Comparison of ENCODE assay signal across 17 cellular contexts in the genomic region with DNA sequence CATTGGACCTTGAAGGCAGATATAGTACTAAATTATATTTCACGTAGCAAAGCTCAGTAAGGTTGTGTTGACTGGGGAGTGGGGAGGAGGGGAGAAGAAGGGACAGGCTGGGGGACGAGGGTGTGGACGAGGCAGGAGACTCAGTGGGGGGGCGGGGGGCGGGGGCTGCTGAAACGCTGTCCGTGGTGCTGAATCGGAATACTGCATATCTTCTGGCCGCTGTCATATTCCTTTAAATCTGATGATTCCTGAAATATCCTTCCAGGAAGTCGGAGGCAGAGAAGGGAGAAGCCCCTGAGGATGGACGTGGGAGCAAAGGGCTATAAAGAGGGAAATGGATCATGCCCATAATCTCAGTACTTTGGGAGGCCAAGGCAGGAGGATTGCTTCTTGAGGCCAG. TPM values are rescaled to one million over a fixed set of nuclear protein-coding genes. Genes with fewer than 3 reads are reported as not detected.
DNase-seq lines count a peak whose midpoint lies in the region; ATAC-seq and TF ChIP-seq lines count a peak whose summit lies in the region.
"Had no signal": no experiment of that assay in that cellular context is flagged by ENCODE, and none has a peak within 500 bp of the region (broad histone marks: within the 10 kb centered on the region; RNA-seq: fewer than 3 reads in every experiment).

No MANE protein-coding gene starts in this region.

- H3T11ph ChIP-seq in H9 (ENCODE audit: low read length) = no peak overlapping the region

- H3K56ac ChIP-seq in H9 (ENCODE audit: insufficient read length, low read depth, low read length) = no peak overlapping the region

- H3K18ac ChIP-seq in H9 (ENCODE audit: insufficient read length, low read depth, low read length) = no peak overlapping the region

- peaks cover 0 to 74% of the 10 kb centered on the region in 2 experiments; a peak in 4 of 5 replicates for H3K9me3 Mint-ChIP-seq in H9

- no peak overlapping the region for H3K23ac ChIP-seq in H9 (ENCODE audit: insufficient read length, low read depth, low read length)

- H3K27ac ChIP-seq in H9 (ENCODE audit: insufficient read length, low read depth, low read length) = no peak overlapping the region
- H3K27ac ChIP-seq: BLaER1 had no signal

- H2BK120ac ChIP-seq in H9 (ENCODE audit: low read depth, low read length, poor library complexity, severe bottlenecking) = no peak overlapping the region

- H3K4me3 Mint-ChIP-seq in H9 = no peak overlapping the region
- H3K4me3 Mint-ChIP-seq: CD8-positive, alpha-beta memory T cell; HFFc6 had no signal

- H2BK20ac ChIP-seq in H9 (ENCODE audit: low read depth, low read length, poor library complexity, severe bottlenecking) = no peak overlapping the region

- H3K23me2 ChIP-seq in H9 (ENCODE audit: insufficient read length, low read depth, low read length, poor library complexity, severe bottlenecking) = peaks cover 3% of the 10 kb centered on the region

- H4K5ac ChIP-seq in H9 (ENCODE audit: insufficient read length, low read depth, low read length) = no peak overlapping the region

- no CpG with 5 or more reads among the region's 11 CpGs for WGBS in H9 (ENCODE audit: extremely low coverage, insufficient read length, low lambda C conversion rate)

- no peak overlapping the region for H4K91ac ChIP-seq in H9 (ENCODE audit: insufficient read length, low read depth, low read length)

- no peak overlapping the region for H2AK5ac ChIP-seq in H9 (ENCODE audit: insufficient read length, low read length)

- no peak overlapping the region for H3K27ac Mint-ChIP-seq in H9
- H3K27ac Mint-ChIP-seq: CD8-positive, alpha-beta memory T cell; HFFc6 had no signal

- H3K4me1 ChIP-seq in H9 (ENCODE audit: insufficient read depth, low read length) = no peaks in the 10 kb centered on the region
- H3K4me1 ChIP-seq: BLaER1 had no signal

- intact Hi-C loops in posterior cingulate gyrus (cut with DNase I) = no loop called here

- no peak overlapping the region for H3K4me2 ChIP-seq in H9 (ENCODE audit: insufficient read depth, insufficient read length, low read length)
- H3K4me2 ChIP-seq: BLaER1 had no signal

- H3K27me3 Mint-ChIP-seq in H9 (ENCODE audit: low read depth) = peaks cover 39% of the 10 kb centered on the region

- H3K27me3 ChIP-seq in H9 (ENCODE audit: insufficient read depth, low read length) = no peaks in the 10 kb centered on the region
- H3K27me3 ChIP-seq: BLaER1 had no signal

- H3K79me1 ChIP-seq in H9 (ENCODE audit: insufficient read depth, low read depth, low read length, poor library complexity, severe bottlenecking) = no peaks in the 10 kb centered on the region

- no peak for TF ChIP-seq CTCF in H9 (conservative IDR thresholded peaks at IDR 0.05)

- peaks cover 0 to 8% (median 0%) of the 10 kb centered on the region in 3 experiments; a peak in 2 of 7 replicates for H3K36me3 Mint-ChIP-seq in H9 (ENCODE audit: insufficient read depth in 1 of 3, low read depth in 3 of 3)
- H3K36me3 Mint-ChIP-seq: CD8-positive, alpha-beta memory T cell had no signal

- H2BK12ac ChIP-seq in H9 (ENCODE audit: insufficient read length, low read depth, low read length) = no peak overlapping the region

- no peak overlapping the region for H2AFZ ChIP-seq in H9 (ENCODE audit: low read length)

- H2BK5ac ChIP-seq in H9 (ENCODE audit: insufficient read length, low read length) = no peak overlapping the region

- H3K4me1 Mint-ChIP-seq in H9 = 0 out of 4 replicates have a peak, but pooled peaks cover 0 to 4% of the 10 kb centered on the region in 2 experiments
- H3K4me1 Mint-ChIP-seq: CD8-positive, alpha-beta memory T cell had no signal

- no peaks in the 10 kb centered on the region for H4K20me1 ChIP-seq in H9 (ENCODE audit: control insufficient read depth, insufficient read depth, insufficient read length)
- H4K20me1 ChIP-seq: BLaER1 had no signal

- no peaks in the 10 kb centered on the region for H3K79me2 ChIP-seq in H9 (ENCODE audit: insufficient read depth, low read length)

- peak; percentile 39 for DNase-seq in H9
- peak; percentile 64 for DNase-seq in ecto neural progenitor cell (ENCODE audit: low spot score)
- no peak for DNase-seq in posterior cingulate gyrus
- DNase-seq: CD8-positive, alpha-beta memory T cell; DMS 273 treated with DMSO at 0.1 percent for 48 hours; HFFc6; NCI-H1417 treated with DMSO at 0.1 percent for 48 hours; NCI-H2029 treated with DMSO at 0.1 percent for 48 hours; NCI-H510A; NCI-H82; SW 1271 had no signal

- no peak overlapping the region for H2BK15ac ChIP-seq in H9 (ENCODE audit: low read depth, low read length)

- H3K4ac ChIP-seq in H9 (ENCODE audit: low read depth, low read length) = no peak overlapping the region

- no peak overlapping the region for H4K8ac ChIP-seq in H9 (replicated peaks; ENCODE audit: insufficient read length, low read depth, low read length)

- no peak overlapping the region for H3K14ac ChIP-seq in H9 (ENCODE audit: insufficient read depth, low read length)

- no peak overlapping the region for H3K9ac ChIP-seq in H9 (ENCODE audit: extremely low read depth, insufficient read length, low read length)
- H3K9ac ChIP-seq: BLaER1 had no signal

- ATAC-seq in GM21367 (IDR thresholded peaks at IDR 0.05; ENCODE audit: unreplicated experiment) = no peak
- no peak for ATAC-seq in HG03457 (IDR thresholded peaks at IDR 0.05; ENCODE audit: unreplicated experiment)
- no peak for ATAC-seq in HG03442 (IDR thresholded peaks at IDR 0.05; ENCODE audit: unreplicated experiment)

- no peaks in the 10 kb centered on the region for H3K9me3 ChIP-seq in H9 (ENCODE audit: control insufficient read depth, low read depth, low read length)
- H3K9me3 ChIP-seq: BLaER1 had no signal

TF ChIP-seq in PFSK-1, 5 proteins besides CTCF, POLR2A, EP300 and RAD21:
- TF ChIP-seq POLR2AphosphoS5 (IDR thresholded peaks at IDR 0.05; ENCODE audit: low read depth, low read length) = no peak
- TF ChIP-seq, protein P1, sequence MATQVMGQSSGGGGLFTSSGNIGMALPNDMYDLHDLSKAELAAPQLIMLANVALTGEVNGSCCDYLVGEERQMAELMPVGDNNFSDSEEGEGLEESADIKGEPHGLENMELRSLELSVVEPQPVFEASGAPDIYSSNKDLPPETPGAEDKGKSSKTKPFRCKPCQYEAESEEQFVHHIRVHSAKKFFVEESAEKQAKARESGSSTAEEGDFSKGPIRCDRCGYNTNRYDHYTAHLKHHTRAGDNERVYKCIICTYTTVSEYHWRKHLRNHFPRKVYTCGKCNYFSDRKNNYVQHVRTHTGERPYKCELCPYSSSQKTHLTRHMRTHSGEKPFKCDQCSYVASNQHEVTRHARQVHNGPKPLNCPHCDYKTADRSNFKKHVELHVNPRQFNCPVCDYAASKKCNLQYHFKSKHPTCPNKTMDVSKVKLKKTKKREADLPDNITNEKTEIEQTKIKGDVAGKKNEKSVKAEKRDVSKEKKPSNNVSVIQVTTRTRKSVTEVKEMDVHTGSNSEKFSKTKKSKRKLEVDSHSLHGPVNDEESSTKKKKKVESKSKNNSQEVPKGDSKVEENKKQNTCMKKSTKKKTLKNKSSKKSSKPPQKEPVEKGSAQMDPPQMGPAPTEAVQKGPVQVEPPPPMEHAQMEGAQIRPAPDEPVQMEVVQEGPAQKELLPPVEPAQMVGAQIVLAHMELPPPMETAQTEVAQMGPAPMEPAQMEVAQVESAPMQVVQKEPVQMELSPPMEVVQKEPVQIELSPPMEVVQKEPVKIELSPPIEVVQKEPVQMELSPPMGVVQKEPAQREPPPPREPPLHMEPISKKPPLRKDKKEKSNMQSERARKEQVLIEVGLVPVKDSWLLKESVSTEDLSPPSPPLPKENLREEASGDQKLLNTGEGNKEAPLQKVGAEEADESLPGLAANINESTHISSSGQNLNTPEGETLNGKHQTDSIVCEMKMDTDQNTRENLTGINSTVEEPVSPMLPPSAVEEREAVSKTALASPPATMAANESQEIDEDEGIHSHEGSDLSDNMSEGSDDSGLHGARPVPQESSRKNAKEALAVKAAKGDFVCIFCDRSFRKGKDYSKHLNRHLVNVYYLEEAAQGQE (IDR thresholded peaks at IDR 0.05; ENCODE audit: insufficient read depth in 1 of 2, low read depth in 2 of 2, low read length in 2 of 2) = peak; percentile 85 to 94

RNA-seq across cellular contexts. Expression of a gene that starts 34.7 kb away (rescaled TPM):
- not detected in 2 replicates for total RNA-seq in H9 (2021)
- polyA plus RNA-seq in PFSK-1 (2012; ENCODE audit: insufficient read length, low read depth) = not detected
- total RNA-seq: CD8-positive, alpha-beta memory T cell; HFFc6; LHCN-M2 had no signal
- polyA plus RNA-seq: CD8-positive, alpha-beta memory T cell had no signal

RNA-seq across cellular contexts. Expression of a gene that starts 34.9 kb away (rescaled TPM):
- total RNA-seq in H9 (2021) = 5.9 and 8.3 TPM in 2 replicates
- polyA plus RNA-seq in PFSK-1 (2012; ENCODE audit: insufficient read length, low read depth) = 137 TPM
- total RNA-seq: CD8-positive, alpha-beta memory T cell; HFFc6; LHCN-M2 had no signal
- polyA plus RNA-seq: CD8-positive, alpha-beta memory T cell had no signal

Comparison
In these comparisons a context has a peak if more than half of its experiments do, and no peak if none do; other contexts are left out.
1. DNase-seq: peak in H9 (single experiment) and ecto neural progenitor cell (single experiment); none in posterior cingulate gyrus (0 of 10).